8 cellular contexts compared by ENCODE assay signal in genomic region chr10:67386841-67387533, GRCh38.
DNase-seq lines count a peak whose midpoint lies in the region; ATAC-seq and TF ChIP-seq lines count a peak whose summit lies in the region.
"Not testable (repeated sequence)": the region's sequence is repeated elsewhere in the genome, so short reads cannot be mapped to it uniquely, and the experiment has no call there.

No MANE protein-coding gene starts in this region.

- not testable (repeated sequence) for H3K27me3 ChIP-seq in ascending aorta; endocrine pancreas (ENCODE audit: control insufficient read depth, insufficient read depth, low read length); iPS DF 6.9 (ENCODE audit: control insufficient read depth, insufficient read depth, low read length); mesendoderm (ENCODE audit: insufficient read depth, low read length, poor library complexity); psoas muscle (ENCODE audit: insufficient read depth in 3 of 3, low read length in 2 of 3)

- DNase-seq in T-helper 17 cell; ascending aorta (ENCODE audit: low spot score in 2 of 2); iPS DF 6.9 (ENCODE audit: low read depth, low spot score); psoas muscle; type B pancreatic cell (ENCODE audit: extremely low spot score, unreplicated experiment): not testable (repeated sequence)
- peak; percentile 26 for DNase-seq in mesendoderm

- not testable (repeated sequence) for H2BK15ac ChIP-seq in mesendoderm (replicated peaks; ENCODE audit: low read depth)

- not testable (repeated sequence) for ATAC-seq in T-helper 17 cell, psoas muscle

- not testable (repeated sequence) for H3K9me3 Mint-ChIP-seq in type B pancreatic cell

- not testable (repeated sequence) for H3K27ac ChIP-seq in HEK293 (ENCODE audit: extremely low read depth, low read depth, low read length); ascending aorta; iPS DF 6.9 (ENCODE audit: low read length); mesendoderm (ENCODE audit: low read depth, low read length); psoas muscle

- H4K5ac ChIP-seq in mesendoderm (ENCODE audit: low read length): not testable (repeated sequence)

- H3K18ac ChIP-seq in mesendoderm (ENCODE audit: low read length): not testable (repeated sequence)

- H4K8ac ChIP-seq in mesendoderm (ENCODE audit: low read depth, low read length): not testable (repeated sequence)

- H3K79me2 ChIP-seq in mesendoderm (ENCODE audit: control insufficient read depth, insufficient read depth, low read length): not testable (repeated sequence)

- WGBS in iPS DF 6.9 (ENCODE audit: insufficient coverage, insufficient read length): no CpG with 5 or more reads among the region's 33 CpGs
- no CpG with 5 or more reads among the region's 33 CpGs for WGBS in mesendoderm (ENCODE audit: extremely low coverage, insufficient coverage, low lambda C conversion rate)
- 27 to 36% (median 30%) methylated on average over 31 to 33 of the region's 33 CpGs for WGBS in psoas muscle, 3 donors

- H3K56ac ChIP-seq in mesendoderm (ENCODE audit: low read length): peak overlapping the region; percentile 17

- not testable (repeated sequence) for H3K27me3 Mint-ChIP-seq in T-helper 17 cell, type B pancreatic cell

- H2BK120ac ChIP-seq in mesendoderm (ENCODE audit: low read depth, low read length): not testable (repeated sequence)

- CTCF ChIA-PET in HEK293 (lab: Yijun Ruan, JAX): not testable (repeated sequence)

- H3K27ac Mint-ChIP-seq in T-helper 17 cell: not testable (repeated sequence)
- peak overlapping the region; percentile 64 for H3K27ac Mint-ChIP-seq in type B pancreatic cell

- not testable (repeated sequence) for H3K36me3 ChIP-seq in HEK293 (ENCODE audit: control insufficient read depth in 2 of 2, insufficient read depth in 1 of 2, low read length in 2 of 2); ascending aorta; endocrine pancreas (ENCODE audit: control insufficient read depth, insufficient read depth, low read length); iPS DF 6.9 (ENCODE audit: control insufficient read depth, insufficient read depth, low read length); mesendoderm (ENCODE audit: control insufficient read depth, insufficient read depth, low read length); psoas muscle (ENCODE audit: insufficient read depth in 1 of 2, low read depth in 1 of 2)

- not testable (repeated sequence) for H3K36me3 Mint-ChIP-seq in T-helper 17 cell (ENCODE audit: low read depth); type B pancreatic cell

- not testable (repeated sequence) for H2BK5ac ChIP-seq in mesendoderm (ENCODE audit: low read length)

- H3K4ac ChIP-seq in mesendoderm (ENCODE audit: low read depth, low read length): not testable (repeated sequence)

- H3K79me1 ChIP-seq in mesendoderm (ENCODE audit: low read length): not testable (repeated sequence)

- H3K4me3 Mint-ChIP-seq in T-helper 17 cell (peak overlapping the region; percentile 87), type B pancreatic cell (peak overlapping the region; percentile 88)

- not testable (repeated sequence) for H3K4me1 ChIP-seq in HEK293 (ENCODE audit: control insufficient read depth, insufficient read depth, low read length); ascending aorta; endocrine pancreas (ENCODE audit: control insufficient read depth, insufficient read depth, low read length); iPS DF 6.9 (ENCODE audit: control insufficient read depth, insufficient read depth, low read length); mesendoderm (ENCODE audit: control insufficient read depth, low read depth, low read length); psoas muscle

- not testable (repeated sequence) for H3K23ac ChIP-seq in mesendoderm (ENCODE audit: low read length)

- H3K9me3 ChIP-seq in HEK293 (ENCODE audit: control insufficient read depth, insufficient read depth, low read depth, low read length); T-helper 17 cell (ENCODE audit: control insufficient read depth, low read length, poor library complexity, severe bottlenecking); ascending aorta; endocrine pancreas (ENCODE audit: control insufficient read depth, low read length); iPS DF 6.9 (ENCODE audit: control insufficient read depth, insufficient read depth, low read length); psoas muscle: not testable (repeated sequence)

- TF ChIP-seq CTCF in HEK293 (tag by site-specific recombination; IDR thresholded peaks at IDR 0.05); ascending aorta (IDR thresholded peaks at IDR 0.05); psoas muscle (IDR thresholded peaks at IDR 0.05); type B pancreatic cell (conservative IDR thresholded peaks at IDR 0.05): not testable (repeated sequence)

- not testable (repeated sequence) for H2AK5ac ChIP-seq in mesendoderm (ENCODE audit: low read length)

- not testable (repeated sequence) for H3K4me2 ChIP-seq in mesendoderm (ENCODE audit: low read length)

- H3K4me3 ChIP-seq in HEK293 (ENCODE audit: low read depth, low read length): peak overlapping the region; percentile 38
- H3K4me3 ChIP-seq in ascending aorta: peak overlapping the region; percentile 21
- H3K4me3 ChIP-seq in endocrine pancreas (ENCODE audit: control insufficient read depth, insufficient read depth, low read length): peak overlapping the region; percentile 72
- H3K4me3 ChIP-seq in iPS DF 6.9 (ENCODE audit: low read length): peak overlapping the region; percentile 66; the same call in 1 of the 2 replicates
- not testable (repeated sequence) for H3K4me3 ChIP-seq in mesendoderm (ENCODE audit: low read length)
- peak overlapping the region; percentile 55 for H3K4me3 ChIP-seq in psoas muscle

- POLR2A ChIA-PET in HEK293 (lab: Yijun Ruan, JAX): not testable (repeated sequence)

- not testable (repeated sequence) for H3K9ac ChIP-seq in endocrine pancreas (ENCODE audit: control insufficient read depth, insufficient read depth, low read length)
- H3K9ac ChIP-seq in mesendoderm (ENCODE audit: low read length): peak overlapping the region; percentile 38

- H3K4me1 Mint-ChIP-seq in T-helper 17 cell; type B pancreatic cell (ENCODE audit: unreplicated experiment): not testable (repeated sequence)

- intact Hi-C loops in ascending aorta (cut with DNase I); psoas muscle (cut with DNase I): not testable (repeated sequence)

TF ChIP-seq in HEK293, 187 proteins besides CTCF, POLR2A, EP300 and RAD21:
- TF ChIP-seq ZBTB48 (tag by site-specific recombination; IDR thresholded peaks at IDR 0.05): peak; percentile 67; the same call in 1 of the 2 replicates
